In the genomic region with DNA sequence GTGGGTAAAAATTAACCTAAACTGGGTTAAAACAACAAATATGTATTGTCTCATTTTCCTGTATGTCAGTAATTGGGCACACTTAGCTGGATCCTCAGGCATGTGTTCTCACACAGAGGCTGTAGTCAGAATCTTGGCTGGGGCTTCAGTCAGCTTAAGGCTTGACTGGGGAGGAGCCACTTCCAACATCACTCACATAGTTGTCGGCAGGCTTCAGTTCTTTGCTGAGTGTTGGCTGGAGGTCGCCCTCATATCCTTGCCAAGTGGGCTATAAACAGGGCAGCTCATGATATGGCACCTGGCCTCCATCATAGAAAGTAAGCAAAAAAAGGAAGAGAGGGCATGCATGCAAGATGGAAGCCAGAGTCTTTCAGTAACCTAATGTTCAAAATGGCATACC, we compare ENCODE assay signal across 17 cellular contexts.
DNase-seq lines count a peak whose midpoint lies in the region; ATAC-seq and TF ChIP-seq lines count a peak whose summit lies in the region.
"Had no signal": no experiment of that assay in that cellular context is flagged by ENCODE, and none has a peak within 500 bp of the region (broad histone marks: within the 10 kb centered on the region; RNA-seq: fewer than 3 reads in every experiment).

No MANE protein-coding gene starts in this region.

- H3K27ac Mint-ChIP-seq in GM23338 = no peak overlapping the region; the same call in 1 of the 2 replicates
- H3K27ac Mint-ChIP-seq: CD4-positive, alpha-beta memory T cell; HFFc6 had no signal

- in situ Hi-C loops in gastrocnemius medialis (cut with MboI; ENCODE audit: low sequenced_read_pairs in 4 of 4) = no loop called here

- no peaks in the 10 kb centered on the region for H3K9me2 ChIP-seq in GM23338 (ENCODE audit: insufficient read depth)

- no peak overlapping the region for H3K4me3 ChIP-seq in ectodermal cell (ENCODE audit: insufficient read depth, low read depth, low read length)
- H3K4me3 ChIP-seq in gastrocnemius medialis = no peak overlapping the region
- H3K4me3 ChIP-seq in vagina = no peak overlapping the region
- H3K4me3 ChIP-seq in GM23338 = no peak overlapping the region
- H3K4me3 ChIP-seq: A549 had no signal

- H3K27ac ChIP-seq in ectodermal cell (ENCODE audit: insufficient read depth, low read depth, low read length, poor library complexity, severe bottlenecking) (peak overlapping the region; percentile 19), gastrocnemius medialis (no peak overlapping the region), vagina (no peak overlapping the region), GM23338 (ENCODE audit: low read depth) (no peak overlapping the region)
- H3K27ac ChIP-seq: A549, C4-2B, HL-60 had no signal

- TF ChIP-seq CTCF in gastrocnemius medialis (IDR thresholded peaks at IDR 0.05 in 4 of 5, conservative IDR thresholded peaks at IDR 0.05 in 1 of 5) = no peak
- no peak for TF ChIP-seq CTCF in vagina (IDR thresholded peaks at IDR 0.05)
- TF ChIP-seq CTCF in GM23338 (conservative IDR thresholded peaks at IDR 0.05; ENCODE audit: low read depth in 2 of 2) = no peak

- H4K20me1 ChIP-seq in GM23338 (replicated peaks; ENCODE audit: insufficient read depth) = no peaks in the 10 kb centered on the region

- no peaks in the 10 kb centered on the region for H3K27me3 Mint-ChIP-seq in GM23338 (ENCODE audit: insufficient read depth, low read depth, poor library complexity)
- H3K27me3 Mint-ChIP-seq: CD4-positive, alpha-beta memory T cell had no signal

- no peaks in the 10 kb centered on the region for H3K4me1 Mint-ChIP-seq in GM23338

- DNase-seq in cardiac septum (ENCODE audit: low spot score) (peak; percentile 73), left ventricle myocardium superior (peak; percentile 29), gastrocnemius medialis (no peak), vagina (ENCODE audit: extremely low spot score in 2 of 2) (no peak), GM23338 (ENCODE audit: low spot score) (no peak)
- DNase-seq: BE2C; CD4-positive, alpha-beta memory T cell; COR-L47; DMS153; DND-41; GDM1; HCEC 1CT; HFFc6 had no signal

- H3K79me2 ChIP-seq in GM23338 (replicated peaks; ENCODE audit: insufficient read depth) = no peaks in the 10 kb centered on the region

- H3K9me3 ChIP-seq in ectodermal cell (ENCODE audit: control insufficient read depth, low read length) = no peaks in the 10 kb centered on the region
- no peaks in the 10 kb centered on the region for H3K9me3 ChIP-seq in gastrocnemius medialis
- no peaks in the 10 kb centered on the region for H3K9me3 ChIP-seq in vagina
- H3K9me3 ChIP-seq: A549, BE2C had no signal

- H3K36me3 ChIP-seq in ectodermal cell (ENCODE audit: control insufficient read depth, insufficient read depth, low read length) (peaks cover 6% of the 10 kb centered on the region), gastrocnemius medialis (peaks cover 0 to 41% of the 10 kb centered on the region in 2 donors), vagina (peaks cover 0 to 20% of the 10 kb centered on the region in 2 donors), GM23338 (ENCODE audit: insufficient read depth) (peaks cover 5% of the 10 kb centered on the region; the same call in 1 of the 2 replicates)
- H3K36me3 ChIP-seq: BE2C had no signal

- no peaks in the 10 kb centered on the region for H3F3A ChIP-seq in GM23338 (replicated peaks; ENCODE audit: low read depth)

- no peaks in the 10 kb centered on the region for H3K36me3 Mint-ChIP-seq in GM23338 (ENCODE audit: low read depth)

- H3K27me3 ChIP-seq in ectodermal cell (ENCODE audit: control insufficient read depth, insufficient read depth, low read length, poor library complexity, severe bottlenecking) = no peaks in the 10 kb centered on the region
- H3K27me3 ChIP-seq in gastrocnemius medialis = no peaks in the 10 kb centered on the region
- no peaks in the 10 kb centered on the region for H3K27me3 ChIP-seq in vagina
- H3K27me3 ChIP-seq in GM23338 (ENCODE audit: insufficient read depth) = no peaks in the 10 kb centered on the region
- H3K27me3 ChIP-seq: BE2C had no signal

- H3K9me3 Mint-ChIP-seq in GM23338 = no peaks in the 10 kb centered on the region
- H3K9me3 Mint-ChIP-seq: CD4-positive, alpha-beta memory T cell; HFFc6 had no signal

- H3K4me1 ChIP-seq in ectodermal cell (ENCODE audit: control insufficient read depth, insufficient read depth, low read length) (peaks cover 3% of the 10 kb centered on the region), gastrocnemius medialis (no peaks in the 10 kb centered on the region), vagina (no peaks in the 10 kb centered on the region), GM23338 (ENCODE audit: insufficient read depth) (no peaks in the 10 kb centered on the region)
- H3K4me1 ChIP-seq: A549, BE2C had no signal

- ATAC-seq in left ventricle myocardium superior = peak; percentile 96
- ATAC-seq in gastrocnemius medialis = no peak
- ATAC-seq in GM23338 = no peak
- ATAC-seq: A549 had no signal

- H3K4me2 ChIP-seq in GM23338 = no peak overlapping the region
- H3K4me2 ChIP-seq: A549 had no signal

- intact Hi-C loops in cardiac septum (cut with DNase I) = no loop called here
- intact Hi-C loops in left ventricle myocardium superior (cut with micrococcal nuclease) = no loop called here
- intact Hi-C loops in gastrocnemius medialis (cut with DNase I; ENCODE audit: low total_unique reads) = no loop called here
- intact Hi-C loops in vagina (cut with DNase I) = no loop called here

- H2AFZ ChIP-seq in GM23338 = no peak overlapping the region

- TF ChIP-seq POLR2A in gastrocnemius medialis (IDR thresholded peaks at IDR 0.05) (no peak), vagina (IDR thresholded peaks at IDR 0.05) (no peak)

- H3K4me3 Mint-ChIP-seq in GM23338 = no peak overlapping the region
- H3K4me3 Mint-ChIP-seq: CD4-positive, alpha-beta memory T cell; HFFc6 had no signal

- whole genome bisulfite sequencing in ectodermal cell, 2 experiments = 83 to 90% methylated on average over 2 of the region's 2 CpGs

TF ChIP-seq in GM23338, 12 proteins besides CTCF, POLR2A, EP300 and RAD21 (continues in another document):
- TF ChIP-seq CREB1 (CRISPR knock-in tag; IDR thresholded peaks at IDR 0.05; ENCODE audit: low read depth) (no peak), ZNF331 (CRISPR knock-in tag; IDR thresholded peaks at IDR 0.05; ENCODE audit: low read depth) (no peak), POLR2AphosphoS5 (IDR thresholded peaks at IDR 0.05; ENCODE audit: low read depth) (no peak)
- TF ChIP-seq, protein P1, sequence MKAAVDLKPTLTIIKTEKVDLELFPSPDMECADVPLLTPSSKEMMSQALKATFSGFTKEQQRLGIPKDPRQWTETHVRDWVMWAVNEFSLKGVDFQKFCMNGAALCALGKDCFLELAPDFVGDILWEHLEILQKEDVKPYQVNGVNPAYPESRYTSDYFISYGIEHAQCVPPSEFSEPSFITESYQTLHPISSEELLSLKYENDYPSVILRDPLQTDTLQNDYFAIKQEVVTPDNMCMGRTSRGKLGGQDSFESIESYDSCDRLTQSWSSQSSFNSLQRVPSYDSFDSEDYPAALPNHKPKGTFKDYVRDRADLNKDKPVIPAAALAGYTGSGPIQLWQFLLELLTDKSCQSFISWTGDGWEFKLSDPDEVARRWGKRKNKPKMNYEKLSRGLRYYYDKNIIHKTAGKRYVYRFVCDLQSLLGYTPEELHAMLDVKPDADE (IDR thresholded peaks at IDR 0.05) = no peak

Comparison
In these comparisons a context has a peak if more than half of its experiments do, and no peak if none do; other contexts are left out.
1. DNase-seq: peak in cardiac septum (single experiment) and left ventricle myocardium superior (single experiment); none in gastrocnemius medialis (0 of 2), vagina (0 of 2) and GM23338 (single experiment).